ENCODE assay signal across 9 cellular contexts in genomic region chr21:16533692-16534407, GRCh38.
A peak's percentile ranks its signal among the peaks of the same experiment; 100 is the strongest.
DNase-seq lines count a peak whose midpoint lies in the region; ATAC-seq, FAIRE-seq and TF ChIP-seq lines count a peak whose summit lies in the region.
"Had no signal": no experiment of that assay in that cellular context is flagged by ENCODE, and none has a peak within 500 bp of the region (broad histone marks: within the 10 kb centered on the region; RNA-seq: fewer than 3 reads in every experiment).

No MANE protein-coding gene starts in this region.

- no peak overlapping the region for H3K4me2 ChIP-seq in hepatocyte

- no peak overlapping the region for H2AFZ ChIP-seq in hepatocyte

- H3K4me3 ChIP-seq in bronchial epithelial cell (ENCODE audit: low read depth, low read length): peak overlapping the region; percentile 34
- no peak overlapping the region for H3K4me3 ChIP-seq in hepatocyte
- peak overlapping the region; percentile 67 to 76 for H3K4me3 ChIP-seq in stomach smooth muscle (ENCODE audit: low read length in 2 of 2)

- TF ChIP-seq CTCF in bronchial epithelial cell (IDR thresholded peaks at IDR 0.05; ENCODE audit: insufficient read depth, low read length, severe bottlenecking) (no peak), hepatocyte (IDR thresholded peaks at IDR 0.05; ENCODE audit: poor library complexity) (no peak)

- no peak for ATAC-seq in GM21723 (IDR thresholded peaks at IDR 0.05; ENCODE audit: unreplicated experiment)
- ATAC-seq: stimulated activated memory B cell treated with anti-CD40 and anti-IgM and Interleukin-4, amounts not matched to agents 10 μg/mL and 1 μg/mL and 100 μg/mL, for 72 hours had no signal

- H3K27ac ChIP-seq in hepatocyte (peak overlapping the region; percentile 27), stomach smooth muscle (ENCODE audit: low read length) (peak overlapping the region; percentile 77)

- peak overlapping the region in 1 of 2 donors; percentile 48 for H3K9ac ChIP-seq in stomach smooth muscle (ENCODE audit: low read length in 2 of 2)

- DNase-seq in LHCN-M2 (ENCODE audit: low read depth): peak; percentile 64
- DNase-seq in bronchial epithelial cell (ENCODE audit: low read depth): no peak
- DNase-seq in hepatocyte (ENCODE audit: low spot score): no peak
- no peak for DNase-seq in NOMO-1 treated with dmso at 0.1 percent for 144 hours (lab: John Stamatoyannopoulos, UW; ENCODE audit: unreplicated experiment)
- no peak for DNase-seq in cortex of kidney (lab: John Stamatoyannopoulos, UW)
- no peak for DNase-seq in NCI-H1048 (lab: John Stamatoyannopoulos, UW)

- H3K36me3 ChIP-seq in bronchial epithelial cell (ENCODE audit: control insufficient read depth, insufficient read depth, low read length) (no peaks in the 10 kb centered on the region), hepatocyte (replicated peaks; ENCODE audit: insufficient read depth, low read depth) (no peaks in the 10 kb centered on the region), stomach smooth muscle (ENCODE audit: control insufficient read depth in 2 of 2, insufficient read depth in 2 of 2, low read length in 2 of 2) (peaks cover 0 to 2% of the 10 kb centered on the region in 2 donors)

- no peaks in the 10 kb centered on the region for H3K9me2 ChIP-seq in hepatocyte (replicated peaks; ENCODE audit: insufficient read depth)

- H3K9me3 ChIP-seq in hepatocyte (ENCODE audit: low read depth) (no peaks in the 10 kb centered on the region), stomach smooth muscle (ENCODE audit: control insufficient read depth in 2 of 2, low read length in 2 of 2) (peaks cover 0 to 2% of the 10 kb centered on the region in 2 donors)

- H3K27me3 ChIP-seq in bronchial epithelial cell (ENCODE audit: control insufficient read depth, insufficient read depth, low read length) (no peaks in the 10 kb centered on the region), hepatocyte (no peaks in the 10 kb centered on the region), stomach smooth muscle (ENCODE audit: control insufficient read depth in 1 of 2, insufficient read depth in 2 of 2, low read length in 2 of 2) (no peaks in the 10 kb centered on the region)

- FAIRE-seq in bronchial epithelial cell (lab: Jason Lieb, UNC): no peak

- 78% methylated on average over 9 of the region's 9 CpGs for WGBS in hepatocyte (ENCODE audit: low lambda C conversion rate, missing lambda C conversion rate)

- H3K4me1 ChIP-seq in hepatocyte (ENCODE audit: insufficient read depth): peaks cover 5% of the 10 kb centered on the region
- peaks cover 3% of the 10 kb centered on the region for H3K4me1 ChIP-seq in stomach smooth muscle (ENCODE audit: control insufficient read depth, insufficient read depth, low read length)

- no peaks in the 10 kb centered on the region for H3K79me2 ChIP-seq in hepatocyte

- H4K20me1 ChIP-seq in hepatocyte (ENCODE audit: insufficient read depth, poor library complexity, severe bottlenecking): no peaks in the 10 kb centered on the region
